In the genomic region with DNA sequence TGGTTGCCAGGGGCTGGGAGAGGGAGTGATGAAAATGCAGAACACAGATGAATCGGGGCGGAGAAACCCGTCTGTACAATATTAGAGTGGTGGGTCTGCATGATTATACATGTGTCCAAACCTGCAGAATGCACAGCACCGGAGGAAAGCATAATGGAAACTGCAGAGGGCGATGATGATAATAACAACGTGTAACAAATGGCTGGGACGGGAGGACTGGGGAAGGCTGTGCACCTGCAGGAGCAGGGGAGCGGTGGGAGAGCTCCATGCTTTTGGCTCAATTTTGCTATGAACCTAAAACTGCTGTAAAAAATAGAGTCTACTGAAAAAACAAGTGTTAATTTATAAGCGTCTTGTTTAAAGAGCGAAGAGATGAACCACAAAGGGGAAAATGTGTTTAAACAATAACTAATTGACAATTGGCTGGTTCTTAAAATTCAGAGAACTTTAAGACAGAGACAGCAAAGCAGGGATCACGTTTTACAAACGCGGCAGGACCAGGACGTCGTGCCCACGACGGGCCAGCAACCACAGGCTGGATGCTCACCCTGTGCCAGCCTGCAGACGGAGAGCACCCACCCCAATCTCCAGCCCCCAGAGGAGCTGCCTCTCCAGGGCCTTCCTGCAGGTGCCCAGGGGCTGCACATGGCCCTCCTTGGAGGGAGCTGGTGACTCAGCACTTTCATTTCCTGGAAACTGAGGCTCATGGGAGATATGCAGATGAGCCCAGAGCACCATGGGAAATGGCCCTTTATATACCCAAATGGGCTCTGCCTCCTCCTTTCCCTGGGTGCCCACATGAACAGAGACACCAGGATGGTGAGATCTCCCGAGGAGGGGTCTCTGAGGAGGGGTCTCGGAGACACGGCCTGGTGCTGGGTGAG, we compare ENCODE assay signal across 1 cellular context.
TF ChIP-seq lines count a peak whose summit lies in the region.

A gene with protein sequence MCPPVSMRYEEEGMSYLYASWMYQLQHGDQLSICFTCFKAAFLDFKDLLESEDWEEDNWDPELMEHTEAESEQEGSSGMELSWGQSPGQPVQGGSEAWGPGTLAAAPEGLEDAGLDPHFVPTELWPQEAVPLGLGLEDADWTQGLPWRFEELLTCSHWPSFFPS (plus strand): TSS at position 781 of the 884 bp plus-strand sequence. CDS start 2,904 bp downstream, outside the sequence.

TF ChIP-seq in A549, 52 proteins besides CTCF, POLR2A, EP300 and RAD21 (continued from another document):
- TF ChIP-seq CHD2 (IDR thresholded peaks at IDR 0.05; ENCODE audit: low read length, partially characterized antibody) (no peak), ESRRA (IDR thresholded peaks at IDR 0.05; ENCODE audit: borderline replicate concordance, low read length) (no peak), PBX3 (IDR thresholded peaks at IDR 0.05) (no peak), E2F6 (IDR thresholded peaks at IDR 0.05; ENCODE audit: borderline replicate concordance, low read depth) (peak; percentile 86), EHF (CRISPR knock-in tag; IDR thresholded peaks at IDR 0.05) (0 out of 2 replicates have a peak, but pooled peaks have one; percentile 57), PHF8 (IDR thresholded peaks at IDR 0.05; ENCODE audit: borderline replicate concordance, low read depth) (no peak), HDAC2 (IDR thresholded peaks at IDR 0.05) (no peak), POLR2AphosphoS2 (conservative IDR thresholded peaks at IDR 0.05; ENCODE audit: low read length) (no peak), ZSCAN20 (CRISPR knock-in tag; IDR thresholded peaks at IDR 0.05) (no peak), MAZ (IDR thresholded peaks at IDR 0.05; ENCODE audit: borderline replicate concordance, low read depth, low read length) (no peak), RCOR1 (IDR thresholded peaks at IDR 0.05; ENCODE audit: low read depth, low read length) (no peak), HOXB5 (CRISPR knock-in tag; IDR thresholded peaks at IDR 0.05) (no peak), KDM1A (IDR thresholded peaks at IDR 0.05; ENCODE audit: low read depth) (no peak), RARB (CRISPR knock-in tag; IDR thresholded peaks at IDR 0.05) (no peak), RNF2 (IDR thresholded peaks at IDR 0.05; ENCODE audit: borderline replicate concordance, low read depth) (no peak), TFCP2L1 (CRISPR knock-in tag; IDR thresholded peaks at IDR 0.05) (no peak), CBX8 (IDR thresholded peaks at IDR 0.05) (no peak), TP53 (CRISPR knock-in tag; IDR thresholded peaks at IDR 0.05) (no peak), NFE2L2 (conservative IDR thresholded peaks at IDR 0.05; ENCODE audit: low read length) (peak; percentile 88), NPAS2 (CRISPR knock-in tag; IDR thresholded peaks at IDR 0.05; ENCODE audit: borderline replicate concordance) (0 out of 2 replicates have a peak, but pooled peaks have one; percentile 31), ZC3H11A (IDR thresholded peaks at IDR 0.05) (no peak), RFX5 (IDR thresholded peaks at IDR 0.05) (no peak), ELK1 (IDR thresholded peaks at IDR 0.05; ENCODE audit: low read depth, low read length) (no peak), MYC (IDR thresholded peaks at IDR 0.05; ENCODE audit: borderline replicate concordance, low read length) (no peak; the same call in 1 of the 2 replicates), FOSB (CRISPR knock-in tag; IDR thresholded peaks at IDR 0.05) (no peak)
- TF ChIP-seq, protein P1, sequence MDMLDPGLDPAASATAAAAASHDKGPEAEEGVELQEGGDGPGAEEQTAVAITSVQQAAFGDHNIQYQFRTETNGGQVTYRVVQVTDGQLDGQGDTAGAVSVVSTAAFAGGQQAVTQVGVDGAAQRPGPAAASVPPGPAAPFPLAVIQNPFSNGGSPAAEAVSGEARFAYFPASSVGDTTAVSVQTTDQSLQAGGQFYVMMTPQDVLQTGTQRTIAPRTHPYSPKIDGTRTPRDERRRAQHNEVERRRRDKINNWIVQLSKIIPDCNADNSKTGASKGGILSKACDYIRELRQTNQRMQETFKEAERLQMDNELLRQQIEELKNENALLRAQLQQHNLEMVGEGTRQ (IDR thresholded peaks at IDR 0.05): no peak
- TF ChIP-seq, protein P2, sequence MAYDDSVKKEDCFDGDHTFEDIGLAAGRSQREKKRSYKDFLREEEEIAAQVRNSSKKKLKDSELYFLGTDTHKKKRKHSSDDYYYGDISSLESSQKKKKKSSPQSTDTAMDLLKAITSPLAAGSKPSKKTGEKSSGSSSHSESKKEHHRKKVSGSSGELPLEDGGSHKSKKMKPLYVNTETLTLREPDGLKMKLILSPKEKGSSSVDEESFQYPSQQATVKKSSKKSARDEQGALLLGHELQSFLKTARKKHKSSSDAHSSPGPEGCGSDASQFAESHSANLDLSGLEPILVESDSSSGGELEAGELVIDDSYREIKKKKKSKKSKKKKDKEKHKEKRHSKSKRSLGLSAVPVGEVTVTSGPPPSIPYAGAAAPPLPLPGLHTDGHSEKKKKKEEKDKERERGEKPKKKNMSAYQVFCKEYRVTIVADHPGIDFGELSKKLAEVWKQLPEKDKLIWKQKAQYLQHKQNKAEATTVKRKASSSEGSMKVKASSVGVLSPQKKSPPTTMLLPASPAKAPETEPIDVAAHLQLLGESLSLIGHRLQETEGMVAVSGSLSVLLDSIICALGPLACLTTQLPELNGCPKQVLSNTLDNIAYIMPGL (CRISPR knock-in tag; IDR thresholded peaks at IDR 0.05; ENCODE audit: borderline replicate concordance): no peak
- TF ChIP-seq, protein P3, sequence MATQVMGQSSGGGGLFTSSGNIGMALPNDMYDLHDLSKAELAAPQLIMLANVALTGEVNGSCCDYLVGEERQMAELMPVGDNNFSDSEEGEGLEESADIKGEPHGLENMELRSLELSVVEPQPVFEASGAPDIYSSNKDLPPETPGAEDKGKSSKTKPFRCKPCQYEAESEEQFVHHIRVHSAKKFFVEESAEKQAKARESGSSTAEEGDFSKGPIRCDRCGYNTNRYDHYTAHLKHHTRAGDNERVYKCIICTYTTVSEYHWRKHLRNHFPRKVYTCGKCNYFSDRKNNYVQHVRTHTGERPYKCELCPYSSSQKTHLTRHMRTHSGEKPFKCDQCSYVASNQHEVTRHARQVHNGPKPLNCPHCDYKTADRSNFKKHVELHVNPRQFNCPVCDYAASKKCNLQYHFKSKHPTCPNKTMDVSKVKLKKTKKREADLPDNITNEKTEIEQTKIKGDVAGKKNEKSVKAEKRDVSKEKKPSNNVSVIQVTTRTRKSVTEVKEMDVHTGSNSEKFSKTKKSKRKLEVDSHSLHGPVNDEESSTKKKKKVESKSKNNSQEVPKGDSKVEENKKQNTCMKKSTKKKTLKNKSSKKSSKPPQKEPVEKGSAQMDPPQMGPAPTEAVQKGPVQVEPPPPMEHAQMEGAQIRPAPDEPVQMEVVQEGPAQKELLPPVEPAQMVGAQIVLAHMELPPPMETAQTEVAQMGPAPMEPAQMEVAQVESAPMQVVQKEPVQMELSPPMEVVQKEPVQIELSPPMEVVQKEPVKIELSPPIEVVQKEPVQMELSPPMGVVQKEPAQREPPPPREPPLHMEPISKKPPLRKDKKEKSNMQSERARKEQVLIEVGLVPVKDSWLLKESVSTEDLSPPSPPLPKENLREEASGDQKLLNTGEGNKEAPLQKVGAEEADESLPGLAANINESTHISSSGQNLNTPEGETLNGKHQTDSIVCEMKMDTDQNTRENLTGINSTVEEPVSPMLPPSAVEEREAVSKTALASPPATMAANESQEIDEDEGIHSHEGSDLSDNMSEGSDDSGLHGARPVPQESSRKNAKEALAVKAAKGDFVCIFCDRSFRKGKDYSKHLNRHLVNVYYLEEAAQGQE (IDR thresholded peaks at IDR 0.05): no peak
